In the genomic region with DNA sequence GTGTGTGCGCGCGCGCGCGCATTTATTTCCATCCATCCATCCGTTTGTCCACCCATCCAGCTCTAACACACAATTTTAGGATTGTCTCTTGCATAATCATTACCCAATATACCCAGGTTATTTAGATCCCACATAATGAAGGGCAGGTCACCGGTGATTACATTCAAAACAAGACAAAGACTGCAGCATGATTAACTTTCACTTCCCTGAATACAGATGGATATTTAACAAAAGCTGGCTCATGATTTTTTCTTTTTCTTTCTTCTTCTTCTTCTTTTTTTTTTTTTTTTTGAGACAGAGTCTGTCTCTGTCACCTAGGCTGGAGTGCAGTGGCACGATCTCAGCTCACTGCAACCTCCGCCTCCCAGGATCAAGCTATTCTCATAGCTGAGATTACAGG, we compare ENCODE assay signal across 2 cellular contexts.
A peak's percentile ranks its signal among the peaks of the same experiment; 100 is the strongest.
TF ChIP-seq lines count a peak whose summit lies in the region.

No MANE protein-coding gene starts in this region.

TF ChIP-seq in GM12878, 131 proteins besides CTCF, POLR2A, EP300 and RAD21 (continues in another document):
- TF ChIP-seq TCF12 (IDR thresholded peaks at IDR 0.05; ENCODE audit: low read depth, low read length) (no peak), SPI1 (IDR thresholded peaks at IDR 0.05; ENCODE audit: borderline replicate concordance, insufficient read depth, low read depth, low read length) (peak; percentile 73), TCF3 (IDR thresholded peaks at IDR 0.05; ENCODE audit: borderline replicate concordance, insufficient read depth, low read depth, low read length) (no peak), ATF7 (IDR thresholded peaks at IDR 0.05; ENCODE audit: low read depth) (peak; percentile 32), RELB (IDR thresholded peaks at IDR 0.05; ENCODE audit: low read depth) (peak; percentile 24; the same call in 1 of the 2 replicates), SMAD5 (IDR thresholded peaks at IDR 0.05; ENCODE audit: low read depth) (no peak), ZZZ3 (IDR thresholded peaks at IDR 0.05; ENCODE audit: control insufficient read depth, insufficient read length, low read depth) (no peak), WRNIP1 (IDR thresholded peaks at IDR 0.05; ENCODE audit: borderline replicate concordance, low read depth, low read length) (no peak), IKZF1 (conservative IDR thresholded peaks at IDR 0.05) (0 out of 2 replicates have a peak, but pooled peaks have one; percentile 25), PAX5 (IDR thresholded peaks at IDR 0.05; ENCODE audit: borderline replicate concordance, low read depth, low read length) (no peak), NBN (IDR thresholded peaks at IDR 0.05) (0 out of 2 replicates have a peak, but pooled peaks have one; percentile 58), MLLT1 (IDR thresholded peaks at IDR 0.05) (peak; percentile 48; the same call in 1 of the 2 replicates), IKZF2 (IDR thresholded peaks at IDR 0.05) (peak in 1 of 2 experiments; percentile 27; a peak in 1 of 4 replicates), ASH2L (IDR thresholded peaks at IDR 0.05; ENCODE audit: borderline replicate concordance, low read depth) (no peak), PML (IDR thresholded peaks at IDR 0.05; ENCODE audit: low read length) (no peak), GATAD2B (conservative IDR thresholded peaks at IDR 0.05; ENCODE audit: low read depth) (no peak), KDM1A (IDR thresholded peaks at IDR 0.05; ENCODE audit: borderline replicate concordance) (no peak), NR2C1 (IDR thresholded peaks at IDR 0.05) (no peak), JUNB (IDR thresholded peaks at IDR 0.05) (peak; percentile 59), CBFB (IDR thresholded peaks at IDR 0.05; ENCODE audit: low read depth) (no peak), ATF2 (IDR thresholded peaks at IDR 0.05; ENCODE audit: low read length) (no peak), BCL11A (IDR thresholded peaks at IDR 0.05; ENCODE audit: low read depth, low read length) (peak; percentile 68), POLR2AphosphoS5 (IDR thresholded peaks at IDR 0.05; ENCODE audit: low read length) (no peak), ZNF384 (IDR thresholded peaks at IDR 0.05; ENCODE audit: borderline replicate concordance, low read depth, low read length) (peak; percentile 43; the same call in 1 of the 2 replicates), RFX5 (IDR thresholded peaks at IDR 0.05; ENCODE audit: low read depth, low read length) (no peak), MTA2 (IDR thresholded peaks at IDR 0.05; ENCODE audit: low read depth) (peak; percentile 74), KAT2A (conservative IDR thresholded peaks at IDR 0.05; ENCODE audit: control insufficient read depth, low read depth, low read length) (no peak)
- TF ChIP-seq, protein P1, sequence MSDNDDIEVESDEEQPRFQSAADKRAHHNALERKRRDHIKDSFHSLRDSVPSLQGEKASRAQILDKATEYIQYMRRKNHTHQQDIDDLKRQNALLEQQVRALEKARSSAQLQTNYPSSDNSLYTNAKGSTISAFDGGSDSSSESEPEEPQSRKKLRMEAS (IDR thresholded peaks at IDR 0.05; ENCODE audit: low read depth, low read length), result no peak

TF ChIP-seq in HepG2, 621 proteins besides CTCF, POLR2A, EP300 and RAD21:
- TF ChIP-seq, protein P2, sequence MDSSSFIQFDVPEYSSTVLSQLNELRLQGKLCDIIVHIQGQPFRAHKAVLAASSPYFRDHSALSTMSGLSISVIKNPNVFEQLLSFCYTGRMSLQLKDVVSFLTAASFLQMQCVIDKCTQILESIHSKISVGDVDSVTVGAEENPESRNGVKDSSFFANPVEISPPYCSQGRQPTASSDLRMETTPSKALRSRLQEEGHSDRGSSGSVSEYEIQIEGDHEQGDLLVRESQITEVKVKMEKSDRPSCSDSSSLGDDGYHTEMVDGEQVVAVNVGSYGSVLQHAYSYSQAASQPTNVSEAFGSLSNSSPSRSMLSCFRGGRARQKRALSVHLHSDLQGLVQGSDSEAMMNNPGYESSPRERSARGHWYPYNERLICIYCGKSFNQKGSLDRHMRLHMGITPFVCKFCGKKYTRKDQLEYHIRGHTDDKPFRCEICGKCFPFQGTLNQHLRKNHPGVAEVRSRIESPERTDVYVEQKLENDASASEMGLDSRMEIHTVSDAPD (CRISPR knock-in tag; IDR thresholded peaks at IDR 0.05), result no peak
- no peak for TF ChIP-seq NFRKB (IDR thresholded peaks at IDR 0.05)
- no peak for TF ChIP-seq ELF3 (CRISPR knock-in tag; IDR thresholded peaks at IDR 0.05)
- TF ChIP-seq ATM (IDR thresholded peaks at IDR 0.05; ENCODE audit: borderline replicate concordance), result no peak
- no peak for TF ChIP-seq ATF7 (IDR thresholded peaks at IDR 0.05)
- TF ChIP-seq ATF7 (CRISPR knock-in tag; IDR thresholded peaks at IDR 0.05), result no peak
- TF ChIP-seq ZNF24 (IDR thresholded peaks at IDR 0.05), result no peak
- no peak for TF ChIP-seq MEIS1 (CRISPR knock-in tag; IDR thresholded peaks at IDR 0.05; ENCODE audit: borderline replicate concordance)
- no peak for TF ChIP-seq ZNF468 (CRISPR knock-in tag; IDR thresholded peaks at IDR 0.05)
- no peak for TF ChIP-seq ZZZ3 (CRISPR knock-in tag; IDR thresholded peaks at IDR 0.05; ENCODE audit: borderline replicate concordance)
- TF ChIP-seq ZNF207 (IDR thresholded peaks at IDR 0.05; ENCODE audit: borderline replicate concordance), result no peak
- TF ChIP-seq TMF1 (CRISPR knock-in tag; IDR thresholded peaks at IDR 0.05; ENCODE audit: low read depth), result no peak
- TF ChIP-seq SRSF4 (IDR thresholded peaks at IDR 0.05; ENCODE audit: low read depth, low read length, poor library complexity, severe bottlenecking), result no peak
- TF ChIP-seq NR2F1 (CRISPR knock-in tag; IDR thresholded peaks at IDR 0.05), result no peak
- TF ChIP-seq KDM5B (CRISPR knock-in tag; IDR thresholded peaks at IDR 0.05; ENCODE audit: borderline replicate concordance), result no peak
- TF ChIP-seq MXD1 (CRISPR knock-in tag; IDR thresholded peaks at IDR 0.05), result no peak
- TF ChIP-seq DPF2 (CRISPR knock-in tag; IDR thresholded peaks at IDR 0.05; ENCODE audit: borderline replicate concordance, low read depth), result no peak
- TF ChIP-seq ZBTB21 (CRISPR knock-in tag; IDR thresholded peaks at IDR 0.05), result no peak
- TF ChIP-seq, protein P3, sequence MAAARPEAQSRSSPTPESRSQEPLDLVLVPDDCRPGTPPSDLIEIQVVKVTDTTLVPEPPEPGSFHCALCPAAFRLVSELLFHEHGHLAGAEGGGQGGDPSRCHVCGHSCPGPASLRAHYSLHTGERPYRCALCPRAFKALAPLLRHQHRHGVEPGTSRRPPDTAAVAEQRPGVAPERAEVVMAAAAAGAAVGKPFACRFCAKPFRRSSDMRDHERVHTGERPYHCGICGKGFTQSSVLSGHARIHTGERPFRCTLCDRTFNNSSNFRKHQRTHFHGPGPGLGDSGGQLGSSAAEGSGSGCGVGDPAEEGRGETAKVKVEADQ (CRISPR knock-in tag; IDR thresholded peaks at IDR 0.05; ENCODE audit: borderline replicate concordance), result no peak
